Comparison of ENCODE assay signal across 33 cellular contexts in the genomic region with DNA sequence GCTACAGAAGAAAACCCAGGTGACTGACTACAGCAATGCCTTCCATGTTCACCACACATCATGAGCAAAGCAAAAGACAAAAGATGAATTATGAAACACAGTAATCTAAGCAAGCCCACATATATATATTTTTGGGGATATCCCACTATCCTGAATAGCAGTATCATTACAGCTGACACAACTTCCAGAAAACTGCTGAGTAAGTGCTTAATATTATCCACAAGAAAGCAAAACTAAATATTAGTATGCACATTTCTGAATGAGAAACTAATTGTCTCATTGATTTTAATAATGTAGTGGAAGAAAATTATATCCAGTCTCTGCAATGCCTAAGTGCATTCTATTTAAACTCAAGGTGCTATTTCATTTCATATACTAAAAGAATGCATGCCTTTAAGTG.
"Had no signal": no experiment of that assay in that cellular context is flagged by ENCODE, and none has a peak within 500 bp of the region (broad histone marks: within the 10 kb centered on the region; RNA-seq: fewer than 3 reads in every experiment).

No MANE protein-coding gene starts in this region.

- ATAC-seq: activated CD8-positive, alpha-beta T cell treated with anti-CD3 and anti-CD28 coated beads for 36 hours; activated naive CD4-positive, alpha-beta T cell treated with anti-CD3 and anti-CD28 coated beads, Interleukin-2, amount 50 U/mL, for 72 hours; activated T-cell treated with anti-CD3 and anti-CD28 coated beads, Interleukin-2, amount 50 U/mL, for 4 hours; activated T-cell treated with anti-CD3 and anti-CD28 coated beads, Interleukin-2, amount 50 U/mL, for 72 hours; activated T-helper 17 cell treated with anti-CD3 and anti-CD28 coated beads, Interleukin-2, amount 50 U/mL, for 72 hours; body of pancreas had no signal

- H3K27me3 ChIP-seq: adrenal gland, body of pancreas, brain microvascular endothelial cell had no signal

- H3K9me3 ChIP-seq: adrenal gland, body of pancreas, breast epithelium had no signal

- H3K36me3 ChIP-seq: adrenal gland, brain microvascular endothelial cell, breast epithelium had no signal

- H3K27ac ChIP-seq: adrenal gland, body of pancreas, brain microvascular endothelial cell, breast epithelium, VCaP had no signal

- H3K4me1 ChIP-seq: breast epithelium had no signal

- H3K4me3 ChIP-seq: adrenal gland, body of pancreas, breast epithelium had no signal

- DNase-seq: activated B cell treated with CpG ODN at 0.5 μM for 24 hours; activated CD4-positive, alpha-beta memory T cell treated with anti-CD3 and anti-CD28 coated beads for 36 hours; activated CD4-positive, alpha-beta T cell treated with anti-CD3 and anti-CD28 coated beads for 4 hours; activated CD4-positive, alpha-beta T cell treated with anti-CD3 and anti-CD28 coated beads, Interleukin-2, amount 10 ng/mL, durations not matched to agents 24 days and 14 days; activated CD4-positive, alpha-beta T cell treated with anti-CD3 and anti-CD28 coated beads, Interleukin-2, amount 50 U/mL, for 1 hour; activated CD4-positive, alpha-beta T cell treated with anti-CD3 and anti-CD28 coated beads, Interleukin-2, amount 50 U/mL, for 4 hours; activated CD4-positive, CD25-positive, alpha-beta regulatory T cell treated with anti-CD3 and anti-CD28 coated beads, Interleukin-2, amount 50 U/mL, for 72 hours; activated CD8-positive, alpha-beta memory T cell treated with anti-CD3 and anti-CD28 coated beads, Interleukin-2, amount 50 U/mL, for 4 hours; activated CD8-positive, alpha-beta T cell treated with anti-CD3 and anti-CD28 coated beads for 36 hours; activated effector memory CD4-positive, alpha-beta T cell treated with anti-CD3 and anti-CD28 coated beads, Interleukin-2, amount 50 U/mL, for 16 hours; activated gamma-delta T cell treated with Interleukin-2 at 50 U/mL for 16 hours; activated naive CD4-positive, alpha-beta T cell; activated naive CD4-positive, alpha-beta T cell treated with anti-CD3 and anti-CD28 coated beads for 36 hours; activated naive CD4-positive, alpha-beta T cell treated with anti-CD3 and anti-CD28 coated beads, Interleukin-2, amount 50 U/mL, for 16 hours; activated naive CD8-positive, alpha-beta T cell treated with anti-CD3 and anti-CD28 coated beads for 36 hours; activated T-cell treated with anti-CD3 and anti-CD28 coated beads for 4 hours; activated T-cell treated with anti-CD3 and anti-CD28 coated beads, Interleukin-2, amount 50 U/mL, for 1 hour; activated T-cell treated with anti-CD3 and anti-CD28 coated beads, Interleukin-2, amount 50 U/mL, for 4 hours; activated T-cell treated with anti-CD3 and anti-CD28 coated beads, Interleukin-2, amount 50 U/mL, for 72 hours; adrenal gland; amniotic stem cell; aorta; body of pancreas; brain microvascular endothelial cell; central memory CD4-positive, alpha-beta T cell; T-helper 2 cell; T-helper 9 cell had no signal

- FAIRE-seq: astrocyte, TTC549 had no signal
